25 cellular contexts compared by ENCODE assay signal in genomic region chr3:24730173-24730572, GRCh38.
"Had no signal": no experiment of that assay in that cellular context is flagged by ENCODE, and none has a peak within 500 bp of the region (broad histone marks: within the 10 kb centered on the region; RNA-seq: fewer than 3 reads in every experiment).

No MANE protein-coding gene starts in this region.

- DNase-seq: activated CD4-positive, alpha-beta memory T cell treated with anti-CD3 and anti-CD28 coated beads, Interleukin-2, amount 10 ng/mL, durations not matched to agents 7 days and 5 days; activated CD4-positive, alpha-beta T cell treated with anti-CD3 and anti-CD28 coated beads, Interleukin-2, amount 10 ng/mL, durations not matched to agents 7 days and 5 days; activated CD4-positive, CD25-positive, alpha-beta regulatory T cell; activated CD8-positive, alpha-beta memory T cell treated with anti-CD3 and anti-CD28 coated beads, Interleukin-2, amount 50 U/mL, for 4 hours; activated gamma-delta T cell treated with Interleukin-2 at 50 U/mL for 16 hours; activated naive CD4-positive, alpha-beta T cell treated with anti-CD3 and anti-CD28 coated beads, Interleukin-2, amount 10 ng/mL, durations not matched to agents 7 days and 5 days; activated naive CD8-positive, alpha-beta T cell treated with anti-CD3 and anti-CD28 coated beads for 36 hours; activated T-cell treated with anti-CD3 and anti-CD28 coated beads, Interleukin-2, amount 50 U/mL, for 72 hours; anterior cingulate cortex; central memory CD4-positive, alpha-beta T cell; Karpas-422; NCI-H1092; NCI-H1417; NCI-H1694; NCI-H2029; NCI-H2107; NCI-H2171 treated with DMSO at 0.1 percent for 48 hours; NCI-H226; NCI-H526; NCI-H774; Right ventricle myocardium superior; SJCRH30; SK-N-SH; T-helper 1 cell had no signal

- ATAC-seq: activated T-cell treated with anti-CD3 and anti-CD28 coated beads, Interleukin-2, amount 50 U/mL, for 72 hours had no signal

- H3K27ac ChIP-seq: SJCRH30, VCaP had no signal

- H3K9me3 ChIP-seq: SJCRH30, SK-N-SH had no signal

- H3K9ac ChIP-seq: SK-N-SH had no signal

- H3K27me3 ChIP-seq: SJCRH30 had no signal

- H3K4me1 ChIP-seq: SJCRH30 had no signal

- H3K4me2 ChIP-seq: SK-N-SH had no signal

- H3K36me3 ChIP-seq: SJCRH30 had no signal

- H3K4me3 ChIP-seq: SJCRH30 had no signal
